ENCODE assay signal across 8 cellular contexts in genomic region chr2:179265082-179265575, GRCh38. TPM values are rescaled to one million over a fixed set of nuclear protein-coding genes. Genes with fewer than 3 reads are reported as not detected.
DNase-seq lines count a peak whose midpoint lies in the region; ATAC-seq, FAIRE-seq and TF ChIP-seq lines count a peak whose summit lies in the region.

No MANE protein-coding gene starts in this region.

- no peak for TF ChIP-seq POLR2A in endothelial cell of umbilical vein (IDR thresholded peaks at IDR 0.05; ENCODE audit: low read depth, low read length)

- ATAC-seq in natural killer cell treated with Interleukin-12 subunit alpha and Interleukin-12 subunit beta and Interleukin-15 and Interleukin-18, amount 100 ng/mL, for 72 hours: no peak

- no peak for FAIRE-seq in endothelial cell of umbilical vein (lab: Jason Lieb, UNC)

- H3K4me3 Mint-ChIP-seq in natural killer cell treated with Interleukin-12 subunit alpha and Interleukin-12 subunit beta and Interleukin-15 and Interleukin-18, amount 100 ng/mL, for 72 hours: peak overlapping the region; percentile 81

- H3K36me3 ChIP-seq in endothelial cell of umbilical vein (ENCODE audit: control insufficient read depth in 2 of 2, extremely low read depth in 1 of 2, insufficient read depth in 2 of 2, low read length in 2 of 2): no peaks in the 10 kb centered on the region

- peaks cover 22 to 24% of the 10 kb centered on the region in 2 donors for H3K4me1 Mint-ChIP-seq in natural killer cell treated with Interleukin-12 subunit alpha and Interleukin-12 subunit beta and Interleukin-15 and Interleukin-18, amount 100 ng/mL, for 72 hours (ENCODE audit: low read depth in 2 of 2)

- no peaks in the 10 kb centered on the region for H3K9me1 ChIP-seq in endothelial cell of umbilical vein (replicated peaks; ENCODE audit: control insufficient read depth, extremely low read depth, insufficient read depth, low read length)

- peaks cover 5% of the 10 kb centered on the region for H4K20me1 ChIP-seq in endothelial cell of umbilical vein (replicated peaks; ENCODE audit: control insufficient read depth, extremely low read depth, insufficient read depth, low read length)

- CTCF ChIA-PET in endothelial cell of umbilical vein (lab: Charles Lee): no interaction called here

- intact Hi-C loops in endothelial cell of umbilical vein (cut with micrococcal nuclease) (no loop called here), posterior vena cava (cut with DNase I) (no loop called here)

- H3K27ac Mint-ChIP-seq in natural killer cell treated with Interleukin-12 subunit alpha and Interleukin-12 subunit beta and Interleukin-15 and Interleukin-18, amount 100 ng/mL, for 72 hours: peak overlapping the region; percentile 5 to 16

- dilution Hi-C loops in endothelial cell of umbilical vein (cut with MboI; ENCODE audit: extremely low pct_ligation_motif_present, low sequenced_read_pairs): no loop called here

- H3K27me3 Mint-ChIP-seq in natural killer cell treated with Interleukin-12 subunit alpha and Interleukin-12 subunit beta and Interleukin-15 and Interleukin-18, amount 100 ng/mL, for 72 hours: peaks cover 13 to 25% of the 10 kb centered on the region in 2 donors

- peak overlapping the region; percentile 71 for H2AFZ ChIP-seq in endothelial cell of umbilical vein (ENCODE audit: low read depth, low read length)

- DNase-seq in GM04504 (ENCODE audit: low read depth) (peak; percentile 26), RKO (ENCODE audit: low spot score) (peak; percentile 65), endothelial cell of umbilical vein (ENCODE audit: low read depth, low spot score) (peak; percentile 41), cerebellar nuclear complex (lab: John Stamatoyannopoulos, UW) (no peak), NCI-H187 (lab: John Stamatoyannopoulos, UW) (no peak), GOT3 (lab: John Stamatoyannopoulos, UW) (no peak), posterior vena cava (ENCODE audit: low spot score) (no peak)
- DNase-seq in natural killer cell treated with Interleukin-12 subunit alpha and Interleukin-12 subunit beta and Interleukin-15 and Interleukin-18, amount 100 ng/mL, for 72 hours (ENCODE audit: low spot score): no peak

- H3K36me3 Mint-ChIP-seq in natural killer cell treated with Interleukin-12 subunit alpha and Interleukin-12 subunit beta and Interleukin-15 and Interleukin-18, amount 100 ng/mL, for 72 hours: no peaks in the 10 kb centered on the region

- BruUV-seq in endothelial cell of umbilical vein (replicated peaks; lab: Mats Ljungman, UMichigan): TSS peak; percentile 42

- POLR2A ChIA-PET in endothelial cell of umbilical vein (lab: Charles Lee): no interaction called here

- peak overlapping the region; percentile 64 for H3K9ac ChIP-seq in endothelial cell of umbilical vein (replicated peaks; ENCODE audit: extremely low read depth, insufficient read depth, low read length)

- H3K27me3 ChIP-seq in endothelial cell of umbilical vein (ENCODE audit: control insufficient read depth in 2 of 2, insufficient read depth in 2 of 2, low read length in 2 of 2): no peaks in the 10 kb centered on the region

- no peaks in the 10 kb centered on the region for H3K9me3 Mint-ChIP-seq in natural killer cell treated with Interleukin-12 subunit alpha and Interleukin-12 subunit beta and Interleukin-15 and Interleukin-18, amount 100 ng/mL, for 72 hours

- peaks cover 22% of the 10 kb centered on the region for H3K4me1 ChIP-seq in endothelial cell of umbilical vein (ENCODE audit: control insufficient read depth, extremely low read depth, insufficient read depth, low read length)

- peak overlapping the region; percentile 45 for H3K4me2 ChIP-seq in endothelial cell of umbilical vein (ENCODE audit: insufficient read depth, low read length)

- no peak for TF ChIP-seq CTCF in endothelial cell of umbilical vein (IDR thresholded peaks at IDR 0.05; ENCODE audit: extremely low read depth in 1 of 2, insufficient read depth in 1 of 2, low read depth in 1 of 2, low read length in 2 of 2)

- peaks cover 37% of the 10 kb centered on the region for H3K79me2 ChIP-seq in endothelial cell of umbilical vein (ENCODE audit: control insufficient read depth, insufficient read depth, low read length)

- H3K4me3 ChIP-seq in endothelial cell of umbilical vein (replicated peaks in 1 of 3; ENCODE audit: insufficient read depth in 1 of 3, low read depth in 1 of 3, low read length in 3 of 3): peak overlapping the region in 2 of 3 experiments; percentile 68 to 76

- no peaks in the 10 kb centered on the region for H3K9me3 ChIP-seq in endothelial cell of umbilical vein (replicated peaks; ENCODE audit: control insufficient read depth, insufficient read depth, low read length)

- H3K27ac ChIP-seq in endothelial cell of umbilical vein (ENCODE audit: insufficient read depth, low read depth, low read length): peak overlapping the region; percentile 31

TF ChIP-seq in endothelial cell of umbilical vein, 7 proteins besides CTCF, POLR2A, EP300 and RAD21:
- TF ChIP-seq MAX (IDR thresholded peaks at IDR 0.05; ENCODE audit: insufficient read depth, insufficient read length): no peak
- no peak for TF ChIP-seq POLR2AphosphoS5 (IDR thresholded peaks at IDR 0.05; ENCODE audit: insufficient read depth, low read depth, low read length)
- no peak for TF ChIP-seq GATA2 (IDR thresholded peaks at IDR 0.05; ENCODE audit: insufficient read depth, insufficient read length, low read depth, low read length)
- no peak for TF ChIP-seq FOS (IDR thresholded peaks at IDR 0.05; ENCODE audit: borderline replicate concordance, insufficient read depth, low read length)
- TF ChIP-seq MYC (IDR thresholded peaks at IDR 0.05; ENCODE audit: low read depth, low read length): no peak
- TF ChIP-seq JUN (IDR thresholded peaks at IDR 0.05; ENCODE audit: borderline replicate concordance, insufficient read depth, insufficient read length, low read depth): no peak

RNA-seq across cellular contexts. Expression of gene SESTD1, which starts 0.5 kb away (rescaled TPM):
- 72.4 and 79.9 TPM in 2 replicates for total RNA-seq in endothelial cell of umbilical vein
- polyA plus RNA-seq in endothelial cell of umbilical vein: 7.9 and 9.8 TPM in 2 replicates
- polyA plus RNA-seq in endothelial cell of umbilical vein (2011; cell fraction: cytosol; rRNA removed): 19.7 and 22.6 TPM in 2 replicates
- polyA plus RNA-seq in endothelial cell of umbilical vein (2011; cell fraction: nucleus; rRNA removed): 34.9 and 37.8 TPM in 2 replicates
- 58.4 and 92.7 TPM in 2 replicates for polyA plus RNA-seq in endothelial cell of umbilical vein (2012)
- 43.9 and 51.8 TPM in 2 replicates for polyA minus RNA-seq in endothelial cell of umbilical vein
- polyA minus RNA-seq in endothelial cell of umbilical vein (2011; cell fraction: cytosol; rRNA and poly(A)+ RNA removed): 5.8 TPM
- 60.9 and 82.0 TPM in 2 replicates for polyA minus RNA-seq in endothelial cell of umbilical vein (2011; cell fraction: nucleus; rRNA and poly(A)+ RNA removed)
- total RNA-seq in natural killer cell treated with Interleukin-12 subunit alpha and Interleukin-12 subunit beta and Interleukin-15 and Interleukin-18, amount 100 ng/mL, for 72 hours: 10 to 100 TPM; 11.1 to 12.0 TPM
- 100 to 1,000 TPM; 142 to 163 TPM for total RNA-seq in posterior vena cava

Comparison
In these comparisons a context has a peak if more than half of its experiments do, and no peak if none do; other contexts are left out.
1. DNase-seq: peak in GM04504 (single experiment), RKO (single experiment) and endothelial cell of umbilical vein (single experiment); none in natural killer cell treated with Interleukin-12 subunit alpha and Interleukin-12 subunit beta and Interleukin-15 and Interleukin-18, amount 100 ng/mL, for 72 hours (single experiment), cerebellar nuclear complex (0 of 2), NCI-H187 (0 of 2), GOT3 (single experiment) and posterior vena cava (single experiment).